ENCODE assay signal across 21 cellular contexts in the genomic region with DNA sequence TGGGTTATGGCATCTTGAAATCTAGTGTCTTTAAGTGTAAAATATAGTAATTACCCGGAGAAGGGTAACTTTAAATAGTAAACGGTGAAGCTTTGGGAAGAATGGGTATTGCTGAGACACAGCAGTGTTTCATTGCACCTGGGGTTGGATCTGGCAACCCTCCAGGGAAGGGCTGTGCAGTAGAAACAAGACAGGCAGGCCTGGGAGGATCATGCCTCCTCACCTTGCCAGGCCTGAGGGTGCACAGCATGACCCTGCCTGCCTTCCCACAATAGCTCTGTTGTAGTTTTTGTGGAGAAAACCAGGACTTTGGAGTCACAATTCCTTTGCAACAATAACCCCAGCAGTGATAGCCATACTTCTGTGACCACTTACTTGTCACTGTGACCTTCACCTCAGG.
DNase-seq lines count a peak whose midpoint lies in the region; ATAC-seq and TF ChIP-seq lines count a peak whose summit lies in the region.
"Had no signal": no experiment of that assay in that cellular context is flagged by ENCODE, and none has a peak within 500 bp of the region (broad histone marks: within the 10 kb centered on the region; RNA-seq: fewer than 3 reads in every experiment).

No MANE protein-coding gene starts in this region.

- DNase-seq in COR-L47 (lab: John Stamatoyannopoulos, UW) = peak; percentile 59
- peak; percentile 38 for DNase-seq in MCF 10A (ENCODE audit: unreplicated experiment)
- DNase-seq in mucosa of descending colon = no peak
- DNase-seq in T-helper 2 cell treated with Interferon-gamma antibody and Interleukin-4, amounts not matched to agents 5 μg/mL and 100 μg/mL, for 36 hours (ENCODE audit: low spot score) = no peak
- DNase-seq in H9 = no peak
- DNase-seq: activated CD4-positive, alpha-beta T cell treated with anti-CD3 and anti-CD28 coated beads for 1 hour; activated CD8-positive, alpha-beta memory T cell treated with anti-CD3 and anti-CD28 coated beads, Interleukin-2, amount 10 ng/mL, durations not matched to agents 7 days and 5 days; Caco-2; immature natural killer cell; natural killer cell; NCI-H1694; NCI-H774; PC-9; small intestine; stimulated activated CD8-positive, alpha-beta memory T cell treated with anti-CD3 and anti-CD28 coated beads, Interleukin-4, amount 100 ng/mL, for 48 hours; T-helper 9 cell had no signal

- H3K36me3 ChIP-seq in mucosa of descending colon (ENCODE audit: low read depth) = peaks cover 3% of the 10 kb centered on the region

- no peak overlapping the region for H2AK5ac ChIP-seq in H9 (ENCODE audit: insufficient read length, low read length)

- no peak overlapping the region for H3K9ac ChIP-seq in H9 (ENCODE audit: extremely low read depth, insufficient read length, low read length)

- no peak overlapping the region for H2BK12ac ChIP-seq in H9 (ENCODE audit: insufficient read length, low read depth, low read length)

- no peak overlapping the region for H3K4me3 ChIP-seq in mucosa of descending colon
- H3K4me3 ChIP-seq: PC-9, SK-N-MC, vagina had no signal

- no CpG with 5 or more reads among the region's 2 CpGs for WGBS in H9 (ENCODE audit: extremely low coverage, insufficient read length, low lambda C conversion rate)

- no peaks in the 10 kb centered on the region for H3K27me3 ChIP-seq in H9 (ENCODE audit: insufficient read depth, low read length)
- H3K27me3 ChIP-seq: vagina had no signal

- no peak overlapping the region for H4K5ac ChIP-seq in H9 (ENCODE audit: insufficient read length, low read depth, low read length)

- no peak overlapping the region for H4K8ac ChIP-seq in H9 (replicated peaks; ENCODE audit: insufficient read length, low read depth, low read length)

- H3K4me1 Mint-ChIP-seq in MCF 10A (ENCODE audit: insufficient read depth, unreplicated experiment) (peaks cover 18% of the 10 kb centered on the region), H9 (no peaks in the 10 kb centered on the region)
- H3K4me1 Mint-ChIP-seq in T-helper 2 cell treated with Interferon-gamma antibody and Interleukin-4, amounts not matched to agents 5 μg/mL and 100 μg/mL, for 36 hours (ENCODE audit: low read depth) = peaks cover 29% of the 10 kb centered on the region

- H3K14ac ChIP-seq in H9 (ENCODE audit: insufficient read depth, low read length) = no peak overlapping the region

- H2BK5ac ChIP-seq in H9 (ENCODE audit: insufficient read length, low read length) = no peak overlapping the region

- no peaks in the 10 kb centered on the region for H3K79me1 ChIP-seq in H9 (ENCODE audit: insufficient read depth, low read depth, low read length, poor library complexity, severe bottlenecking)

- ATAC-seq in mucosa of descending colon = peak; percentile 25
- ATAC-seq in GM21367 (IDR thresholded peaks at IDR 0.05; ENCODE audit: unreplicated experiment) = no peak
- ATAC-seq: activated CD8-positive, alpha-beta memory T cell treated with anti-CD3 and anti-CD28 coated beads, Interleukin-2, amount 10 ng/mL, durations not matched to agents 7 days and 5 days; activated T-helper 17 cell treated with anti-CD3 and anti-CD28 coated beads, Interleukin-2, amount 50 U/mL, for 72 hours; natural killer cell had no signal

- H3K27ac Mint-ChIP-seq in MCF 10A (ENCODE audit: low read depth, unreplicated experiment) (peak overlapping the region; percentile 58), H9 (no peak overlapping the region; a peak in 1 of 7 replicates)
- no peak overlapping the region for H3K27ac Mint-ChIP-seq in T-helper 2 cell treated with Interferon-gamma antibody and Interleukin-4, amounts not matched to agents 5 μg/mL and 100 μg/mL, for 36 hours
- H3K27ac Mint-ChIP-seq: activated CD8-positive, alpha-beta memory T cell treated with anti-CD3 and anti-CD28 coated beads, Interleukin-2, amount 10 ng/mL, durations not matched to agents 7 days and 5 days; activated T-helper 17 cell treated with anti-CD3 and anti-CD28 coated beads, Interleukin-2, amount 50 U/mL, for 72 hours; natural killer cell had no signal

- H3K4me2 ChIP-seq in H9 (ENCODE audit: insufficient read depth, insufficient read length, low read length) = no peak overlapping the region
- H3K4me2 ChIP-seq: PC-9 had no signal

- no peak overlapping the region for H3T11ph ChIP-seq in H9 (ENCODE audit: low read length)

- H3K27me3 Mint-ChIP-seq in MCF 10A (ENCODE audit: insufficient read depth, unreplicated experiment) = no peaks in the 10 kb centered on the region
- H3K27me3 Mint-ChIP-seq in T-helper 2 cell treated with Interferon-gamma antibody and Interleukin-4, amounts not matched to agents 5 μg/mL and 100 μg/mL, for 36 hours (ENCODE audit: low read depth) = no peaks in the 10 kb centered on the region
- H3K27me3 Mint-ChIP-seq in H9 (ENCODE audit: low read depth) = no peaks in the 10 kb centered on the region
- H3K27me3 Mint-ChIP-seq: activated CD8-positive, alpha-beta memory T cell treated with anti-CD3 and anti-CD28 coated beads, Interleukin-2, amount 10 ng/mL, durations not matched to agents 7 days and 5 days; activated T-helper 17 cell treated with anti-CD3 and anti-CD28 coated beads, Interleukin-2, amount 50 U/mL, for 72 hours had no signal

- H3K9me3 ChIP-seq in mucosa of descending colon = no peaks in the 10 kb centered on the region
- no peaks in the 10 kb centered on the region for H3K9me3 ChIP-seq in H9 (ENCODE audit: control insufficient read depth, low read depth, low read length)
- H3K9me3 ChIP-seq: Caco-2, vagina had no signal

- no TSS peak for BruUV-seq in MCF 10A (replicated peaks; lab: Mats Ljungman, UMichigan)

- no peak overlapping the region for H3K56ac ChIP-seq in H9 (ENCODE audit: insufficient read length, low read depth, low read length)

- H3K18ac ChIP-seq in H9 (ENCODE audit: insufficient read length, low read depth, low read length) = no peak overlapping the region

- peaks cover 64% of the 10 kb centered on the region for H3K36me3 Mint-ChIP-seq in MCF 10A (ENCODE audit: insufficient read depth, unreplicated experiment)
- peaks cover 57% of the 10 kb centered on the region for H3K36me3 Mint-ChIP-seq in T-helper 2 cell treated with Interferon-gamma antibody and Interleukin-4, amounts not matched to agents 5 μg/mL and 100 μg/mL, for 36 hours (ENCODE audit: low read depth)
- peaks cover 18 to 72% (median 63%) of the 10 kb centered on the region in 3 experiments; a peak in 6 of 7 replicates for H3K36me3 Mint-ChIP-seq in H9 (ENCODE audit: insufficient read depth in 1 of 3, low read depth in 3 of 3)

- H3K4me1 ChIP-seq in mucosa of descending colon (ENCODE audit: low read depth) = no peaks in the 10 kb centered on the region
- H3K4me1 ChIP-seq in H9 (ENCODE audit: insufficient read depth, low read length) = no peaks in the 10 kb centered on the region
- H3K4me1 ChIP-seq: Caco-2 had no signal

- no peak for TF ChIP-seq EP300 in Ishikawa (IDR thresholded peaks at IDR 0.05; ENCODE audit: borderline replicate concordance)

- H4K20me1 ChIP-seq in H9 (ENCODE audit: control insufficient read depth, insufficient read depth, insufficient read length) = no peaks in the 10 kb centered on the region

- no peak overlapping the region for H2BK20ac ChIP-seq in H9 (ENCODE audit: low read depth, low read length, poor library complexity, severe bottlenecking)

- POLR2A ChIA-PET in MCF 10A (lab: Yijun Ruan, JAX) = interaction anchor here (2.3 kb wide), 1 partner anchor 65 kb away, joined by 10 read pairs; the partner anchor contains the start of gene ADSL

- H2AFZ ChIP-seq in H9 (ENCODE audit: low read length) = no peak overlapping the region
- H2AFZ ChIP-seq: PC-9 had no signal

- H3K9me3 Mint-ChIP-seq in MCF 10A (ENCODE audit: unreplicated experiment) = no peaks in the 10 kb centered on the region
- H3K9me3 Mint-ChIP-seq in T-helper 2 cell treated with Interferon-gamma antibody and Interleukin-4, amounts not matched to agents 5 μg/mL and 100 μg/mL, for 36 hours = no peaks in the 10 kb centered on the region
- H3K9me3 Mint-ChIP-seq in H9 = no peaks in the 10 kb centered on the region
- H3K9me3 Mint-ChIP-seq: activated T-helper 17 cell treated with anti-CD3 and anti-CD28 coated beads, Interleukin-2, amount 50 U/mL, for 72 hours; immature natural killer cell; natural killer cell had no signal

- no peak overlapping the region for H2BK15ac ChIP-seq in H9 (ENCODE audit: low read depth, low read length)

- intact Hi-C loops in MCF 10A (cut with micrococcal nuclease) = no loop called here
- intact Hi-C loops in mucosa of descending colon (cut with DNase I, micrococcal nuclease) = no loop called here

- H3K23me2 ChIP-seq in H9 (ENCODE audit: insufficient read length, low read depth, low read length, poor library complexity, severe bottlenecking) = no peaks in the 10 kb centered on the region

- no peak overlapping the region for H4K91ac ChIP-seq in H9 (ENCODE audit: insufficient read length, low read depth, low read length)

- H3K4me3 Mint-ChIP-seq in MCF 10A (ENCODE audit: unreplicated experiment) (no peak overlapping the region), H9 (no peak overlapping the region)
- H3K4me3 Mint-ChIP-seq in T-helper 2 cell treated with Interferon-gamma antibody and Interleukin-4, amounts not matched to agents 5 μg/mL and 100 μg/mL, for 36 hours = no peak overlapping the region
- H3K4me3 Mint-ChIP-seq: activated CD8-positive, alpha-beta memory T cell treated with anti-CD3 and anti-CD28 coated beads, Interleukin-2, amount 10 ng/mL, durations not matched to agents 7 days and 5 days; activated T-helper 17 cell treated with anti-CD3 and anti-CD28 coated beads, Interleukin-2, amount 50 U/mL, for 72 hours; immature natural killer cell; natural killer cell had no signal

- TF ChIP-seq RAD21 in Ishikawa (IDR thresholded peaks at IDR 0.05; ENCODE audit: low read depth) = no peak

- no peak overlapping the region for H3K27ac ChIP-seq in H9 (ENCODE audit: insufficient read length, low read depth, low read length)
- H3K27ac ChIP-seq: PC-9, vagina had no signal

- TF ChIP-seq CTCF in MCF 10A (IDR thresholded peaks at IDR 0.05; ENCODE audit: unreplicated experiment) (no peak), mucosa of descending colon (IDR thresholded peaks at IDR 0.05) (no peak), H9 (conservative IDR thresholded peaks at IDR 0.05) (no peak)

- no peaks in the 10 kb centered on the region for H3K79me2 ChIP-seq in H9 (ENCODE audit: insufficient read depth, low read length)

- H3K4ac ChIP-seq in H9 (ENCODE audit: low read depth, low read length) = no peak overlapping the region

- CTCF ChIA-PET in MCF 10A (lab: Yijun Ruan, JAX) = no interaction called here

- H3K23ac ChIP-seq in H9 (ENCODE audit: insufficient read length, low read depth, low read length) = no peak overlapping the region

- H2BK120ac ChIP-seq in H9 (ENCODE audit: low read depth, low read length, poor library complexity, severe bottlenecking) = no peak overlapping the region

TF ChIP-seq in Ishikawa, 13 proteins besides CTCF, POLR2A, EP300 and RAD21 (continues in another document):
- no peak for TF ChIP-seq FOXM1 (IDR thresholded peaks at IDR 0.05; ENCODE audit: borderline replicate concordance, low read depth)
- TF ChIP-seq TCF12 (IDR thresholded peaks at IDR 0.05; ENCODE audit: low read depth) = peak; percentile 27; the same call in 1 of the 2 replicates
- no peak for TF ChIP-seq TAF1 (IDR thresholded peaks at IDR 0.05; ENCODE audit: low read depth)

Comparison
In these comparisons a context has a peak if more than half of its experiments do, and no peak if none do; other contexts are left out.
1. DNase-seq: peak in COR-L47 (single experiment) and MCF 10A (single experiment); none in mucosa of descending colon (0 of 3), T-helper 2 cell treated with Interferon-gamma antibody and Interleukin-4, amounts not matched to agents 5 μg/mL and 100 μg/mL, for 36 hours (single experiment) and H9 (single experiment).